In genomic region chr19:49988433-49988832, GRCh38 we compare ENCODE assay signal across 1 cellular context.
TF ChIP-seq lines count a peak whose summit lies in the region.

No MANE protein-coding gene starts in this region.

TF ChIP-seq in SK-N-SH, 30 proteins besides CTCF, POLR2A, EP300 and RAD21:
- TF ChIP-seq CHD2 (IDR thresholded peaks at IDR 0.05; ENCODE audit: low read length, partially characterized antibody) (no peak), PBX3 (IDR thresholded peaks at IDR 0.05) (0 out of 2 replicates have a peak, but pooled peaks have one; percentile 20), FOXJ3 (CRISPR knock-in tag; IDR thresholded peaks at IDR 0.05) (no peak), TEAD4 (IDR thresholded peaks at IDR 0.05; ENCODE audit: borderline replicate concordance, insufficient read depth) (no peak), EZH2phosphoT487 (IDR thresholded peaks at IDR 0.05; ENCODE audit: borderline replicate concordance, low read depth) (no peak), ELF1 (IDR thresholded peaks at IDR 0.05) (no peak), TCF12 (IDR thresholded peaks at IDR 0.05) (peak; percentile 64), REST (IDR thresholded peaks at IDR 0.05; ENCODE audit: low read depth, low read length) (peak; percentile 79), MAX (IDR thresholded peaks at IDR 0.05; ENCODE audit: low read depth) (0 out of 2 replicates have a peak, but pooled peaks have one; percentile 22), JUND (IDR thresholded peaks at IDR 0.05) (peak; percentile 74), FOXM1 (IDR thresholded peaks at IDR 0.05; ENCODE audit: low read depth) (no peak), GABPA (IDR thresholded peaks at IDR 0.05; ENCODE audit: low read depth) (no peak), NRF1 (IDR thresholded peaks at IDR 0.05; ENCODE audit: low read depth, low read length) (no peak), FOSL2 (IDR thresholded peaks at IDR 0.05; ENCODE audit: borderline replicate concordance, low read depth) (peak; percentile 83)
